Comparison of ENCODE assay signal across 17 cellular contexts in genomic region chr15:37359495-37360290, GRCh38.
DNase-seq lines count a peak whose midpoint lies in the region; ATAC-seq and TF ChIP-seq lines count a peak whose summit lies in the region.
"Had no signal": no experiment of that assay in that cellular context is flagged by ENCODE, and none has a peak within 500 bp of the region (broad histone marks: within the 10 kb centered on the region; RNA-seq: fewer than 3 reads in every experiment).

No MANE protein-coding gene starts in this region.

- intact Hi-C loops in upper lobe of right lung (cut with DNase I), result no loop called here

- in situ Hi-C loops in HAP-1 (cut with MboI; ENCODE audit: low sequenced_read_pairs), result no loop called here

- H3K27ac Mint-ChIP-seq in endodermal cell (no peak overlapping the region), neural progenitor cell (no peak overlapping the region)
- H3K27ac Mint-ChIP-seq: B cell; CD4-positive, CD25-positive, alpha-beta regulatory T cell; CD8-positive, alpha-beta T cell had no signal

- no peak overlapping the region for H3K9ac ChIP-seq in endodermal cell (ENCODE audit: extremely low read depth, low read length, poor library complexity, severe bottlenecking)
- no peak overlapping the region for H3K9ac ChIP-seq in neural progenitor cell
- H3K9ac ChIP-seq: BLaER1 had no signal

- H3K27me3 Mint-ChIP-seq in endodermal cell (ENCODE audit: insufficient read depth) (no peaks in the 10 kb centered on the region), neural progenitor cell (ENCODE audit: insufficient read depth, low read depth) (peaks cover 2% of the 10 kb centered on the region)
- H3K27me3 Mint-ChIP-seq: B cell; CD4-positive, CD25-positive, alpha-beta regulatory T cell had no signal

- H3K9me3 ChIP-seq in HAP-1, result no peaks in the 10 kb centered on the region
- H3K9me3 ChIP-seq in endodermal cell (ENCODE audit: control insufficient read depth, low read length), result no peaks in the 10 kb centered on the region
- H3K9me3 ChIP-seq in neural progenitor cell (ENCODE audit: low read depth), result no peaks in the 10 kb centered on the region
- no peaks in the 10 kb centered on the region for H3K9me3 ChIP-seq in upper lobe of right lung
- H3K9me3 ChIP-seq: BLaER1, Caco-2 had no signal

- H3K4me3 Mint-ChIP-seq in endodermal cell (no peak overlapping the region), neural progenitor cell (no peak overlapping the region)
- H3K4me3 Mint-ChIP-seq: B cell; CD4-positive, CD25-positive, alpha-beta regulatory T cell; CD8-positive, alpha-beta T cell had no signal

- peak; percentile 40 to 63 for DNase-seq in HAP-1 (ENCODE audit: low spot score in 2 of 2)
- no peak for DNase-seq in endodermal cell
- DNase-seq in neural progenitor cell (ENCODE audit: low spot score), result no peak
- DNase-seq in upper lobe of right lung, result no peak
- DNase-seq: Caco-2; CD4-positive, CD25-positive, alpha-beta regulatory T cell; CD8-positive, alpha-beta T cell; DMS153; DND-41; GOT3; HCEC 1CT had no signal

- H3F3A ChIP-seq in neural progenitor cell (ENCODE audit: low read depth), result no peaks in the 10 kb centered on the region

- H3K4me1 Mint-ChIP-seq in endodermal cell (no peaks in the 10 kb centered on the region), neural progenitor cell (peaks cover 9% of the 10 kb centered on the region)
- H3K4me1 Mint-ChIP-seq: B cell; CD4-positive, CD25-positive, alpha-beta regulatory T cell had no signal

- H3K36me3 Mint-ChIP-seq in endodermal cell (ENCODE audit: low read depth) (no peaks in the 10 kb centered on the region), neural progenitor cell (no peaks in the 10 kb centered on the region)
- H3K36me3 Mint-ChIP-seq: CD4-positive, CD25-positive, alpha-beta regulatory T cell; CD8-positive, alpha-beta T cell had no signal

- TF ChIP-seq CTCF in endodermal cell (conservative IDR thresholded peaks at IDR 0.05) (no peak), neural progenitor cell (IDR thresholded peaks at IDR 0.05) (no peak), upper lobe of right lung (IDR thresholded peaks at IDR 0.05) (no peak)

- H3K27me3 ChIP-seq in HAP-1 (ENCODE audit: low read depth) (no peaks in the 10 kb centered on the region), endodermal cell (ENCODE audit: control insufficient read depth, insufficient read depth, low read length, poor library complexity, severe bottlenecking) (no peaks in the 10 kb centered on the region), neural progenitor cell (no peaks in the 10 kb centered on the region), upper lobe of right lung (no peaks in the 10 kb centered on the region)
- H3K27me3 ChIP-seq: BLaER1 had no signal

- H3K36me3 ChIP-seq in HAP-1 (replicated peaks), result no peaks in the 10 kb centered on the region
- H3K36me3 ChIP-seq in endodermal cell (ENCODE audit: control insufficient read depth, insufficient read depth, low read length), result no peaks in the 10 kb centered on the region
- no peaks in the 10 kb centered on the region for H3K36me3 ChIP-seq in neural progenitor cell
- no peaks in the 10 kb centered on the region for H3K36me3 ChIP-seq in upper lobe of right lung
- H3K36me3 ChIP-seq: BLaER1 had no signal

- H3K27ac ChIP-seq in endodermal cell (ENCODE audit: low read depth, low read length) (peak overlapping the region; percentile 50), neural progenitor cell (no peak overlapping the region), upper lobe of right lung (no peak overlapping the region)
- H3K27ac ChIP-seq: 22Rv1, BLaER1, C4-2B had no signal

- H3K79me2 ChIP-seq in neural progenitor cell (ENCODE audit: low read depth), result no peaks in the 10 kb centered on the region

- H3K4me1 ChIP-seq in HAP-1 (peaks cover 52% of the 10 kb centered on the region), endodermal cell (ENCODE audit: control insufficient read depth, insufficient read depth, low read length) (no peaks in the 10 kb centered on the region), neural progenitor cell (peaks cover 19% of the 10 kb centered on the region), upper lobe of right lung (no peaks in the 10 kb centered on the region)
- H3K4me1 ChIP-seq: BLaER1, Caco-2 had no signal

- no peak overlapping the region for H3K4me3 ChIP-seq in HAP-1
- H3K4me3 ChIP-seq in endodermal cell (ENCODE audit: low read length), result no peak overlapping the region
- no peak overlapping the region for H3K4me3 ChIP-seq in neural progenitor cell
- H3K4me3 ChIP-seq in upper lobe of right lung, result no peak overlapping the region
- H3K4me3 ChIP-seq: BLaER1 had no signal

- 91 to 93% methylated on average over 6 to 11 of the region's 11 CpGs for WGBS in endodermal cell (ENCODE audit: insufficient coverage in 1 of 2, insufficient read length in 1 of 2), 2 experiments

- no peak overlapping the region for H2AFZ ChIP-seq in neural progenitor cell (replicated peaks)

- H3K9me3 Mint-ChIP-seq in endodermal cell (no peaks in the 10 kb centered on the region), neural progenitor cell (no peaks in the 10 kb centered on the region)

- H4K20me1 ChIP-seq in neural progenitor cell (ENCODE audit: low read depth), result no peaks in the 10 kb centered on the region
- H4K20me1 ChIP-seq: BLaER1 had no signal

- ATAC-seq in HG03196 (IDR thresholded peaks at IDR 0.05; ENCODE audit: unreplicated experiment), result no peak
- ATAC-seq in HG03342 (IDR thresholded peaks at IDR 0.05; ENCODE audit: unreplicated experiment), result no peak
- no peak for ATAC-seq in upper lobe of right lung
- ATAC-seq: CD8-positive, alpha-beta T cell had no signal

- H3K4me2 ChIP-seq in neural progenitor cell, result peak overlapping the region; percentile 21
- H3K4me2 ChIP-seq: BLaER1 had no signal

Comparison
In these comparisons a context has a peak if more than half of its experiments do, and no peak if none do; other contexts are left out.
1. DNase-seq: peak in HAP-1 (2 of 2); none in endodermal cell (single experiment), neural progenitor cell (single experiment) and upper lobe of right lung (single experiment).